8 cellular contexts compared by ENCODE assay signal in genomic region chr16:74984194-74984669, GRCh38. TPM values are rescaled to one million over a fixed set of nuclear protein-coding genes. Genes with fewer than 3 reads are reported as not detected.
DNase-seq lines count a peak whose midpoint lies in the region; ATAC-seq and TF ChIP-seq lines count a peak whose summit lies in the region.

No MANE protein-coding gene starts in this region.

- H3K4me1 ChIP-seq in neuron (ENCODE audit: insufficient read depth, low read length), result peaks cover 3% of the 10 kb centered on the region

- H3K36me3 ChIP-seq in neuron (ENCODE audit: insufficient read depth, low read length), result no peaks in the 10 kb centered on the region

- H3K27me3 ChIP-seq in neuron (ENCODE audit: insufficient read depth, low read length), result no peaks in the 10 kb centered on the region

- H3K4me3 ChIP-seq in epithelial cell of proximal tubule (ENCODE audit: low read depth, low read length) (peak overlapping the region; percentile 100), neuron (ENCODE audit: low read length) (peak overlapping the region; percentile 88)

- ATAC-seq in GM21360 (IDR thresholded peaks at IDR 0.05; ENCODE audit: unreplicated experiment), result no peak
- no peak for ATAC-seq in GM19023 (IDR thresholded peaks at IDR 0.05; ENCODE audit: unreplicated experiment)

- peak; percentile 6 for DNase-seq in A172 (ENCODE audit: low spot score)
- peak; percentile 14 for DNase-seq in H4 (ENCODE audit: low spot score)
- peak; percentile 10 for DNase-seq in activated CD4-positive, alpha-beta T cell treated with anti-CD3 and anti-CD28 coated beads for 1 hour
- no peak for DNase-seq in epithelial cell of proximal tubule (ENCODE audit: low read depth)
- DNase-seq in 8988T, result no peak

- TF ChIP-seq CTCF in epithelial cell of proximal tubule (conservative IDR thresholded peaks at IDR 0.05; ENCODE audit: low read depth, low read length), result no peak

- no peaks in the 10 kb centered on the region for H3K9me3 ChIP-seq in neuron (ENCODE audit: low read length)

- peak overlapping the region; percentile 72 for H2AFZ ChIP-seq in neuron (ENCODE audit: low read depth, low read length)

RNA-seq across cellular contexts. Expression of gene WDR59, which starts 0.7 kb away (rescaled TPM):
- total RNA-seq in A172 (2014; rRNA removed; shearing (Covaris generic)), result 8.9 and 17.2 TPM in 2 replicates
- total RNA-seq in H4 (2014; rRNA removed; shearing (Covaris generic)), result 6.5 and 21.7 TPM in 2 replicates
- 14.6 and 16.3 TPM in 2 replicates for total RNA-seq in epithelial cell of proximal tubule

RNA-seq across cellular contexts. Expression of gene ZNRF1, which starts 14.6 kb away (rescaled TPM):
- 13.7 and 30.6 TPM in 2 replicates for total RNA-seq in A172 (2014; rRNA removed; shearing (Covaris generic))
- 3.8 and 5.1 TPM in 2 replicates for total RNA-seq in H4 (2014; rRNA removed; shearing (Covaris generic))
- 26.0 and 26.8 TPM in 2 replicates for total RNA-seq in epithelial cell of proximal tubule

Comparison
In these comparisons a context has a peak if more than half of its experiments do, and no peak if none do; other contexts are left out.
1. DNase-seq: peak in A172 (single experiment), H4 (single experiment) and activated CD4-positive, alpha-beta T cell treated with anti-CD3 and anti-CD28 coated beads for 1 hour (single experiment); none in epithelial cell of proximal tubule (single experiment) and 8988T (single experiment).